Comparison of ENCODE assay signal across 9 cellular contexts in genomic region chr13:76983676-76984075, GRCh38. TPM values are rescaled to one million over a fixed set of nuclear protein-coding genes. Genes with fewer than 3 reads are reported as not detected.
"Had no signal": no experiment of that assay in that cellular context is flagged by ENCODE, and none has a peak within 500 bp of the region (broad histone marks: within the 10 kb centered on the region; RNA-seq: fewer than 3 reads in every experiment).

No MANE protein-coding gene starts in this region.

- DNase-seq: IMR-90, KBM-7, KG1 had no signal

- H3K9ac ChIP-seq: KMS-11 had no signal

- H3K27ac ChIP-seq: HL-60, KMS-11 had no signal

- H3K4me2 ChIP-seq: KMS-11 had no signal

- FAIRE-seq: HTR-8/SVneo had no signal

RNA-seq across cellular contexts. Expression of gene ACOD1, which starts 35.4 kb away (rescaled TPM):
- total RNA-seq: HT-29, HT1080, IMR-90 had no signal
- polyA plus RNA-seq: IgD-negative memory B cell, IMR-90 had no signal
